In the genomic region with DNA sequence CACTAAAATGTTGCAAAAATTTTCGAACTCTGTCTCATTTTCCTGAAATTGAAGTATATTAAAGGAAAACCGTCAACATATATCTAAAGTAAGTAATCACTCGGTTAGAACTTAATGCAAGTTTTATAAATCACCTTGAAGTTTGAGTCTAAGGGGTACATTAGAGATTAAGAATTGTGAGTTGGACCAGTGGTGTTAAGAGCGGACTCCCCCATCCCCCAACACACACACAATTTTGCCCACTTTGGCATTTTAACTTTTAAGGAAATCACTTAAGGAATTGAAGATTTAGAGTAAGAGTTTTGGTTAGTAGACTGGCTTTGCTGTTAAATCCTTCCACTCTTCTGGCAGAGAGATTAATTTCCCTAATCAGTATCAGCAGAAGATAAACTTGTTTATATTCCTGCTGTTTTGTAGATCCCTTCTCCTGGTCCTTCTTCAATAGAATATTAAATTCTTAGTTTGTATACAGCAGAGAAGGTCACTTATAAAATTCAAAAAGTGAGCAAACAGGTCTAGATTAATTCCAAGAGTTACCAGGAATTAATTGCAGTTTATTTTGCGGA, we compare ENCODE assay signal across 8 cellular contexts. TPM values are rescaled to one million over a fixed set of nuclear protein-coding genes. Genes with fewer than 3 reads are reported as not detected.
A peak's percentile ranks its signal among the peaks of the same experiment; 100 is the strongest.
DNase-seq lines count a peak whose midpoint lies in the region; ATAC-seq, FAIRE-seq and TF ChIP-seq lines count a peak whose summit lies in the region.

No MANE protein-coding gene starts in this region.

- FAIRE-seq in bronchial epithelial cell (lab: Jason Lieb, UNC): no peak

- ATAC-seq in mucosa of descending colon (no peak), HG02852 (IDR thresholded peaks at IDR 0.05; ENCODE audit: unreplicated experiment) (no peak), HG02588 (IDR thresholded peaks at IDR 0.05; ENCODE audit: unreplicated experiment) (no peak)

- no peak overlapping the region for H3K27ac ChIP-seq in AG04450 (ENCODE audit: low read depth, low read length)

- intact Hi-C loops in mucosa of descending colon (cut with DNase I, micrococcal nuclease): no loop called here

- H3K4me1 ChIP-seq in mucosa of descending colon (ENCODE audit: low read depth): peaks cover 19% of the 10 kb centered on the region

- H3K4me3 ChIP-seq in AG04450 (ENCODE audit: low read depth, low read length): peak overlapping the region; percentile 83
- peak overlapping the region; percentile 98 for H3K4me3 ChIP-seq in bronchial epithelial cell (ENCODE audit: low read depth, low read length)
- peak overlapping the region; percentile 94 for H3K4me3 ChIP-seq in mucosa of descending colon

- H3K27me3 ChIP-seq in AG04450 (ENCODE audit: control insufficient read depth, insufficient read depth, low read length) (no peaks in the 10 kb centered on the region), bronchial epithelial cell (ENCODE audit: control insufficient read depth, insufficient read depth, low read length) (no peaks in the 10 kb centered on the region)

- H3K36me3 ChIP-seq in bronchial epithelial cell (ENCODE audit: control insufficient read depth, insufficient read depth, low read length) (peaks cover 4% of the 10 kb centered on the region), mucosa of descending colon (ENCODE audit: low read depth) (peaks cover 3% of the 10 kb centered on the region)

- H3K9me3 ChIP-seq in AG04450 (ENCODE audit: control insufficient read depth, insufficient read depth, low read length) (no peaks in the 10 kb centered on the region), mucosa of descending colon (no peaks in the 10 kb centered on the region)

- POLR2A ChIA-PET in AG04450 (lab: Yijun Ruan, JAX): no interaction called here

- TF ChIP-seq CTCF in AG04450 (IDR thresholded peaks at IDR 0.05; ENCODE audit: low read depth, low read length): no peak
- TF ChIP-seq CTCF in bronchial epithelial cell (IDR thresholded peaks at IDR 0.05; ENCODE audit: insufficient read depth, low read length, severe bottlenecking): no peak
- no peak for TF ChIP-seq CTCF in mucosa of descending colon (IDR thresholded peaks at IDR 0.05)

- CTCF ChIA-PET in AG04450 (lab: Charles Lee): interaction anchor here (0.8 to 2.6 kb wide), 5 partner anchors 22 to 236 kb away, joined by 3 to 11 read pairs (median 5); no protein-coding TSS in a partner anchor

- DNase-seq in AG04450 (ENCODE audit: low read depth, low spot score) (no peak), HT1080 (ENCODE audit: low read depth) (peak; percentile 32), bronchial epithelial cell (ENCODE audit: low read depth) (no peak), mucosa of descending colon (no peak), AML-193 (lab: John Stamatoyannopoulos, UW) (no peak), NCI-H2171 treated with DMSO at 0.1 percent for 48 hours (lab: John Stamatoyannopoulos, UW) (no peak)

RNA-seq across cellular contexts. Expression of a gene that starts 1.5 kb away (rescaled TPM):
- 210 and 262 TPM in 2 replicates for polyA plus RNA-seq in AG04450 (2011; rRNA removed)
- polyA minus RNA-seq in AG04450 (2011; rRNA and poly(A)+ RNA removed): 202 and 355 TPM in 2 replicates
- 153 and 176 TPM in 2 replicates for total RNA-seq in HT1080 (2014; rRNA removed; shearing (Covaris generic))
- 153 and 197 TPM in 2 replicates for polyA plus RNA-seq in HT1080 (2015; cell fraction: cytosol; rRNA removed)
- polyA plus RNA-seq in HT1080 (2015; cell fraction: nucleus; rRNA removed): 399 and 406 TPM in 2 replicates
- total RNA-seq in bronchial epithelial cell (220 and 594 TPM in 2 replicates), mucosa of descending colon (100 to 1,000 TPM in 1 of 3 donors, 10 to 100 TPM in 2; 66.9 to 112 (median 71.6) TPM)
